ENCODE assay signal across 17 cellular contexts in genomic region chr22:16721969-16722368, GRCh38.
"Had no signal": no experiment of that assay in that cellular context is flagged by ENCODE, and none has a peak within 500 bp of the region (broad histone marks: within the 10 kb centered on the region; RNA-seq: fewer than 3 reads in every experiment).

No MANE protein-coding gene starts in this region.

- H3K27me3 Mint-ChIP-seq: activated CD8-positive, alpha-beta memory T cell treated with anti-CD3 and anti-CD28 coated beads, Interleukin-2, amount 10 ng/mL, durations not matched to agents 7 days and 5 days had no signal

- H3K9me3 ChIP-seq: tibial artery, vagina had no signal

- H3K4me1 ChIP-seq: vagina had no signal

- H3K36me3 ChIP-seq: brain microvascular endothelial cell, tibial artery, vagina had no signal

- H3K4me3 Mint-ChIP-seq: activated CD8-positive, alpha-beta memory T cell treated with anti-CD3 and anti-CD28 coated beads, Interleukin-2, amount 10 ng/mL, durations not matched to agents 7 days and 5 days; activated T-cell treated with anti-CD3 and anti-CD28 coated beads, Interleukin-2, amount 50 U/mL, for 24 hours; endodermal cell; mesothelial cell of epicardium had no signal

- H3K36me3 Mint-ChIP-seq: activated CD8-positive, alpha-beta memory T cell treated with anti-CD3 and anti-CD28 coated beads, Interleukin-2, amount 10 ng/mL, durations not matched to agents 7 days and 5 days had no signal

- ATAC-seq: activated CD8-positive, alpha-beta memory T cell treated with anti-CD3 and anti-CD28 coated beads, Interleukin-2, amount 10 ng/mL, durations not matched to agents 7 days and 5 days; activated naive CD4-positive, alpha-beta T cell treated with anti-CD3 and anti-CD28 coated beads, Interleukin-2, amount 50 U/mL, for 72 hours had no signal

- H3K27ac ChIP-seq: brain microvascular endothelial cell, skin epidermis, tibial artery, vagina had no signal

- DNase-seq: activated CD4-positive, alpha-beta T cell treated with anti-CD3 and anti-CD28 coated beads, Interleukin-2, amount 50 U/mL, for 48 hours; activated CD4-positive, CD25-positive, alpha-beta regulatory T cell treated with anti-CD3 and anti-CD28 coated beads, Interleukin-2, amount 50 U/mL, for 72 hours; activated CD8-positive, alpha-beta memory T cell treated with anti-CD3 and anti-CD28 coated beads, Interleukin-2, amount 10 ng/mL, durations not matched to agents 7 days and 5 days; activated effector memory CD4-positive, alpha-beta T cell treated with Interleukin-2 at 50 U/mL for 16 hours; activated T-cell treated with anti-CD3 and anti-CD28 coated beads, Interleukin-2, amount 50 U/mL, for 24 hours; brain microvascular endothelial cell; cerebellar nuclear complex; endodermal cell; erythroblast; hypothalamus; kidney glomerular epithelial cell; posterior cingulate gyrus; tibial artery had no signal

- H3K27ac Mint-ChIP-seq: activated CD8-positive, alpha-beta memory T cell treated with anti-CD3 and anti-CD28 coated beads, Interleukin-2, amount 10 ng/mL, durations not matched to agents 7 days and 5 days; activated naive CD4-positive, alpha-beta T cell treated with anti-CD3 and anti-CD28 coated beads, Interleukin-2, amount 50 U/mL, for 72 hours; activated T-cell treated with anti-CD3 and anti-CD28 coated beads, Interleukin-2, amount 50 U/mL, for 24 hours; endodermal cell; mesothelial cell of epicardium had no signal

- H3K4me1 Mint-ChIP-seq: activated CD8-positive, alpha-beta memory T cell treated with anti-CD3 and anti-CD28 coated beads, Interleukin-2, amount 10 ng/mL, durations not matched to agents 7 days and 5 days; endodermal cell; mesothelial cell of epicardium had no signal

- H3K4me3 ChIP-seq: skin epidermis, tibial artery, vagina had no signal

- H3K27me3 ChIP-seq: brain microvascular endothelial cell, vagina had no signal
